26 cellular contexts compared by ENCODE assay signal in genomic region chr2:202944816-202945215, GRCh38. TPM values are rescaled to one million over a fixed set of nuclear protein-coding genes. Genes with fewer than 3 reads are reported as not detected.
DNase-seq lines count a peak whose midpoint lies in the region; ATAC-seq, FAIRE-seq and TF ChIP-seq lines count a peak whose summit lies in the region.
"Had no signal": no experiment of that assay in that cellular context is flagged by ENCODE, and none has a peak within 500 bp of the region (broad histone marks: within the 10 kb centered on the region; RNA-seq: fewer than 3 reads in every experiment).

No MANE protein-coding gene starts in this region.

- peak overlapping the region; percentile 41; the same call in 1 of the 2 replicates for H3K18ac ChIP-seq in IMR-90 (ENCODE audit: low read depth, low read length)

- no peak for FAIRE-seq in GM19239 (lab: Jason Lieb, UNC)
- FAIRE-seq in H54 (lab: Jason Lieb, UNC), result no peak
- FAIRE-seq: D721Med, GM12891, H1 had no signal

- dilution Hi-C loops in IMR-90 (cut with HindIII; ENCODE audit: low sequenced_read_pairs, unreplicated experiment), result no loop called here

- no CpG with 5 or more reads among the region's 3 CpGs for WGBS in IMR-90 (ENCODE audit: extremely low coverage in 2 of 2, insufficient read length in 1 of 2), 2 experiments

- in situ Hi-C loops in IMR-90 (cut with MboI; ENCODE audit: low sequenced_read_pairs), result no loop called here

- no peak overlapping the region for H2AK9ac ChIP-seq in IMR-90 (replicated peaks; ENCODE audit: low read depth, low read length, poor library complexity)

- H2AK5ac ChIP-seq in IMR-90 (ENCODE audit: low read depth, low read length), result no peak overlapping the region

- H3K27me3 ChIP-seq in IMR-90 (ENCODE audit: control insufficient read depth, insufficient read depth, low read length), result no peaks in the 10 kb centered on the region

- H3K27ac ChIP-seq in IMR-90 (ENCODE audit: insufficient read depth, low read length), result no peak overlapping the region
- H3K27ac ChIP-seq: HL-60, RWPE1 had no signal

- H4K5ac ChIP-seq in IMR-90 (ENCODE audit: low read depth, low read length), result no peak overlapping the region; the same call in 1 of the 2 replicates

- BruUV-seq in IMR-90 (replicated peaks; lab: Mats Ljungman, UMichigan), result no TSS peak

- CTCF ChIA-PET in IMR-90 (lab: Yijun Ruan, JAX), result no interaction called here

- no peaks in the 10 kb centered on the region for H4K20me1 ChIP-seq in IMR-90 (ENCODE audit: insufficient read depth, low read length)

- H2BK5ac ChIP-seq in IMR-90 (ENCODE audit: low read depth, low read length, poor library complexity, severe bottlenecking), result peak overlapping the region; percentile 96

- no peaks in the 10 kb centered on the region for H3K27me3 Mint-ChIP-seq in nephron (ENCODE audit: low read depth)
- H3K27me3 Mint-ChIP-seq: CD4-positive, CD25-positive, alpha-beta regulatory T cell had no signal

- no peaks in the 10 kb centered on the region for H3K79me1 ChIP-seq in IMR-90 (ENCODE audit: low read depth in 1 of 2, low read length in 2 of 2)

- peaks cover 67% of the 10 kb centered on the region for H3K36me3 Mint-ChIP-seq in nephron (ENCODE audit: low read depth)

- peak overlapping the region; percentile 45; the same call in 1 of the 2 replicates for H2BK120ac ChIP-seq in IMR-90 (ENCODE audit: low read depth, low read length)

- H4K91ac ChIP-seq in IMR-90 (ENCODE audit: insufficient read depth, low read depth, low read length), result no peak overlapping the region

- H3K4me3 Mint-ChIP-seq in nephron, result no peak overlapping the region
- H3K4me3 Mint-ChIP-seq: CD4-positive, CD25-positive, alpha-beta regulatory T cell had no signal

- ATAC-seq in IMR-90 (ENCODE audit: low read depth) (no peak), mucosa of descending colon (no peak)
- ATAC-seq: Panc1 had no signal

- peaks cover 3% of the 10 kb centered on the region; the same call in 1 of the 2 replicates for H3K9me3 ChIP-seq in IMR-90 (ENCODE audit: control insufficient read depth, insufficient read depth, low read length)
- H3K9me3 ChIP-seq in mucosa of descending colon, result peaks cover 6% of the 10 kb centered on the region

- H3K4me2 ChIP-seq in IMR-90 (ENCODE audit: low read depth, low read length), result peak overlapping the region; percentile 26; the same call in 1 of the 2 replicates

- peak overlapping the region; percentile 12 to 61 (median 50) for H3K27ac Mint-ChIP-seq in nephron
- H3K27ac Mint-ChIP-seq: CD4-positive, CD25-positive, alpha-beta regulatory T cell had no signal

- no peak overlapping the region for H3K23ac ChIP-seq in IMR-90 (ENCODE audit: low read depth, low read length)

- no peaks in the 10 kb centered on the region for H3K4me1 Mint-ChIP-seq in nephron

- H3K4me3 ChIP-seq in IMR-90 (ENCODE audit: insufficient read depth, low read depth, low read length), result no peak overlapping the region
- no peak overlapping the region for H3K4me3 ChIP-seq in mucosa of descending colon

- TF ChIP-seq RAD21 in IMR-90 (IDR thresholded peaks at IDR 0.05; ENCODE audit: low read length), result no peak

- H2BK20ac ChIP-seq in IMR-90 (ENCODE audit: low read depth, low read length), result no peak overlapping the region

- intact Hi-C loops in IMR-90 (cut with micrococcal nuclease) (no loop called here), mucosa of descending colon (cut with DNase I, micrococcal nuclease) (no loop called here)

- H3K9me1 ChIP-seq in IMR-90 (ENCODE audit: insufficient read depth, low read length), result no peaks in the 10 kb centered on the region

- no peaks in the 10 kb centered on the region for H3K36me3 ChIP-seq in IMR-90 (ENCODE audit: control insufficient read depth, insufficient read depth, low read length)
- H3K36me3 ChIP-seq in mucosa of descending colon (ENCODE audit: low read depth), result no peaks in the 10 kb centered on the region

- H3K9ac ChIP-seq in IMR-90 (ENCODE audit: low read depth, low read length), result no peak overlapping the region

- H3K4me1 ChIP-seq in IMR-90 (ENCODE audit: control insufficient read depth, insufficient read depth, low read length) (no peaks in the 10 kb centered on the region; the same call in 1 of the 2 replicates), mucosa of descending colon (ENCODE audit: low read depth) (no peaks in the 10 kb centered on the region)

- H3K9me3 Mint-ChIP-seq in nephron, result peaks cover 38% of the 10 kb centered on the region

- peak overlapping the region; percentile 79; the same call in 1 of the 3 replicates for H2BK15ac ChIP-seq in IMR-90 (ENCODE audit: low read depth, low read length)

- DNase-seq in EH (ENCODE audit: low read depth), result peak; percentile 6
- DNase-seq in IMR-90, result peak; percentile 71
- peak; percentile 10 for DNase-seq in astrocyte of the hippocampus (ENCODE audit: low read depth, low spot score)
- no peak for DNase-seq in GM19239 (ENCODE audit: insufficient read length, low spot score)
- DNase-seq in H54 (ENCODE audit: insufficient read length, low spot score), result no peak
- no peak for DNase-seq in NCI-H1105 treated with DMSO at 0.1 percent for 48 hours (lab: John Stamatoyannopoulos, UW)
- DNase-seq in mucosa of descending colon, result no peak
- DNase-seq: CD4-positive, CD25-positive, alpha-beta regulatory T cell; DMS53; GF-D8; Karpas-422; MV-4-11; NCI-H1105; NCI-H1694; NCI-H2029 treated with DMSO at 0.1 percent for 48 hours; NCI-H446 treated with DMSO at 0.1 percent for 48 hours; NCI-H526; NCI-H82; SHP77 had no signal

- H3K4ac ChIP-seq in IMR-90 (ENCODE audit: low read depth, low read length), result no peak overlapping the region

- TF ChIP-seq POLR2A in IMR-90 (IDR thresholded peaks at IDR 0.05; ENCODE audit: low read depth, low read length) (no peak), H54 (IDR thresholded peaks at IDR 0.05; ENCODE audit: low read depth, low read length) (no peak)

- H3K56ac ChIP-seq in IMR-90 (ENCODE audit: extremely low read depth, insufficient read depth, low read length), result no peak overlapping the region

- no peak overlapping the region for H2AFZ ChIP-seq in IMR-90 (replicated peaks; ENCODE audit: low read length, poor library complexity)

- H3K14ac ChIP-seq in IMR-90 (replicated peaks; ENCODE audit: low read depth, low read length), result no peak overlapping the region

- peak overlapping the region; percentile 32 to 52; a peak in 1 of 4 replicates for H4K8ac ChIP-seq in IMR-90 (ENCODE audit: low read depth in 2 of 2, low read length in 2 of 2)

- POLR2A ChIA-PET in IMR-90 (lab: Charles Lee; ENCODE audit: unreplicated experiment), result no interaction called here

- TF ChIP-seq CTCF in IMR-90 (conservative IDR thresholded peaks at IDR 0.05; ENCODE audit: low read depth, low read length), result no peak
- no peak for TF ChIP-seq CTCF in nephron (IDR thresholded peaks at IDR 0.05; ENCODE audit: unreplicated experiment in 3 of 3)
- no peak for TF ChIP-seq CTCF in mucosa of descending colon (IDR thresholded peaks at IDR 0.05)

TF ChIP-seq in IMR-90, 13 proteins besides CTCF, POLR2A, EP300 and RAD21:
- TF ChIP-seq NFE2L2 (IDR thresholded peaks at IDR 0.05; ENCODE audit: low read depth, low read length), result no peak
- no peak for TF ChIP-seq MXI1 (IDR thresholded peaks at IDR 0.05; ENCODE audit: borderline replicate concordance, low read depth, low read length)
- TF ChIP-seq USF2 (IDR thresholded peaks at IDR 0.05; ENCODE audit: low read depth, low read length), result no peak
- no peak for TF ChIP-seq CEBPB (IDR thresholded peaks at IDR 0.05; ENCODE audit: low read depth, low read length)
- no peak for TF ChIP-seq MAFK (IDR thresholded peaks at IDR 0.05; ENCODE audit: low read depth, low read length)
- TF ChIP-seq BHLHE40 (IDR thresholded peaks at IDR 0.05; ENCODE audit: low read depth, low read length), result no peak
- TF ChIP-seq SMC3 (IDR thresholded peaks at IDR 0.05; ENCODE audit: low read depth, low read length), result no peak
- no peak for TF ChIP-seq CHD1 (IDR thresholded peaks at IDR 0.05; ENCODE audit: low read depth, low read length)
- TF ChIP-seq ELK1 (IDR thresholded peaks at IDR 0.05; ENCODE audit: borderline replicate concordance, low read depth, low read length), result no peak
- TF ChIP-seq MAZ (IDR thresholded peaks at IDR 0.05; ENCODE audit: borderline replicate concordance, low read depth, low read length), result no peak
- no peak for TF ChIP-seq RCOR1 (IDR thresholded peaks at IDR 0.05; ENCODE audit: insufficient replicate concordance, low read length)
- no peak for TF ChIP-seq RFX5 (IDR thresholded peaks at IDR 0.05; ENCODE audit: low read depth, low read length)
- TF ChIP-seq FOS (IDR thresholded peaks at IDR 0.05; ENCODE audit: low read depth, low read length), result no peak

RNA-seq across cellular contexts. Expression of gene CARF, which starts 32.7 kb away (rescaled TPM):
- 3.1 and 5.6 TPM in 2 replicates for total RNA-seq in IMR-90 (2012; rRNA removed)
- 2.4 and 2.7 TPM in 2 replicates for polyA plus RNA-seq in IMR-90 (2012; rRNA removed)
- polyA plus RNA-seq in IMR-90 (2012; cell fraction: cytosol; rRNA removed), result 0.28 and 0.35 TPM in 2 replicates
- 0.89 and 12.0 TPM in 2 replicates for polyA plus RNA-seq in IMR-90 (2012; cell fraction: nucleus; rRNA removed; ENCODE audit: low replicate concordance)
- total RNA-seq in mucosa of descending colon, result 10 to 100 TPM in 1 of 3 donors, 1 to 10 TPM in 2; 7.0 to 12.3 (median 9.8) TPM

RNA-seq across cellular contexts. Expression of gene WDR12, which starts 33.3 kb away (rescaled TPM):
- 8.6 and 12.2 TPM in 2 replicates for total RNA-seq in IMR-90 (2012; rRNA removed)
- polyA plus RNA-seq in IMR-90 (2012; rRNA removed), result 11.1 and 17.0 TPM in 2 replicates
- polyA plus RNA-seq in IMR-90 (2012; cell fraction: cytosol; rRNA removed), result 1.4 and 2.0 TPM in 2 replicates
- 2.6 and 13.2 TPM in 2 replicates for polyA plus RNA-seq in IMR-90 (2012; cell fraction: nucleus; rRNA removed; ENCODE audit: low replicate concordance)
- total RNA-seq in mucosa of descending colon, result 10 to 100 TPM; 30.4 to 44.3 (median 32.8) TPM

Comparison
In these comparisons a context has a peak if more than half of its experiments do, and no peak if none do; other contexts are left out.
1. DNase-seq: peak in EH (single experiment), IMR-90 (single experiment) and astrocyte of the hippocampus (single experiment); none in GM19239 (single experiment), H54 (single experiment), NCI-H1105 treated with DMSO at 0.1 percent for 48 hours (single experiment) and mucosa of descending colon (0 of 3).